In genomic region chr19:2840794-2841790, GRCh38 we compare ENCODE assay signal across 1 cellular context.
A peak's percentile ranks its signal among the peaks of the same experiment; 100 is the strongest.
TF ChIP-seq lines count a peak whose summit lies in the region.

TSS of gene ZNF555 (plus strand) at chr19:2841475. CDS start at chr19:2841573, 98 bp downstream.

TF ChIP-seq in HepG2, 621 proteins besides CTCF, POLR2A, EP300 and RAD21 (continued from another document and continues in another):
- 0 out of 2 replicates have a peak, but pooled peaks have one; percentile 24 for TF ChIP-seq STAT5B (CRISPR knock-in tag; IDR thresholded peaks at IDR 0.05)
- TF ChIP-seq, protein P1, sequence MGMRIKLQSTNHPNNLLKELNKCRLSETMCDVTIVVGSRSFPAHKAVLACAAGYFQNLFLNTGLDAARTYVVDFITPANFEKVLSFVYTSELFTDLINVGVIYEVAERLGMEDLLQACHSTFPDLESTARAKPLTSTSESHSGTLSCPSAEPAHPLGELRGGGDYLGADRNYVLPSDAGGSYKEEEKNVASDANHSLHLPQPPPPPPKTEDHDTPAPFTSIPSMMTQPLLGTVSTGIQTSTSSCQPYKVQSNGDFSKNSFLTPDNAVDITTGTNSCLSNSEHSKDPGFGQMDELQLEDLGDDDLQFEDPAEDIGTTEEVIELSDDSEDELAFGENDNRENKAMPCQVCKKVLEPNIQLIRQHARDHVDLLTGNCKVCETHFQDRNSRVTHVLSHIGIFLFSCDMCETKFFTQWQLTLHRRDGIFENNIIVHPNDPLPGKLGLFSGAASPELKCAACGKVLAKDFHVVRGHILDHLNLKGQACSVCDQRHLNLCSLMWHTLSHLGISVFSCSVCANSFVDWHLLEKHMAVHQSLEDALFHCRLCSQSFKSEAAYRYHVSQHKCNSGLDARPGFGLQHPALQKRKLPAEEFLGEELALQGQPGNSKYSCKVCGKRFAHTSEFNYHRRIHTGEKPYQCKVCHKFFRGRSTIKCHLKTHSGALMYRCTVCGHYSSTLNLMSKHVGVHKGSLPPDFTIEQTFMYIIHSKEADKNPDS (CRISPR knock-in tag; IDR thresholded peaks at IDR 0.05), result no peak
- TF ChIP-seq CHD2 (IDR thresholded peaks at IDR 0.05; ENCODE audit: low read depth, low read length), result 0 out of 2 replicates have a peak, but pooled peaks have one; percentile 10
- TF ChIP-seq MYC (CRISPR knock-in tag; IDR thresholded peaks at IDR 0.05; ENCODE audit: borderline replicate concordance), result peak; percentile 92
- TF ChIP-seq, protein P2, sequence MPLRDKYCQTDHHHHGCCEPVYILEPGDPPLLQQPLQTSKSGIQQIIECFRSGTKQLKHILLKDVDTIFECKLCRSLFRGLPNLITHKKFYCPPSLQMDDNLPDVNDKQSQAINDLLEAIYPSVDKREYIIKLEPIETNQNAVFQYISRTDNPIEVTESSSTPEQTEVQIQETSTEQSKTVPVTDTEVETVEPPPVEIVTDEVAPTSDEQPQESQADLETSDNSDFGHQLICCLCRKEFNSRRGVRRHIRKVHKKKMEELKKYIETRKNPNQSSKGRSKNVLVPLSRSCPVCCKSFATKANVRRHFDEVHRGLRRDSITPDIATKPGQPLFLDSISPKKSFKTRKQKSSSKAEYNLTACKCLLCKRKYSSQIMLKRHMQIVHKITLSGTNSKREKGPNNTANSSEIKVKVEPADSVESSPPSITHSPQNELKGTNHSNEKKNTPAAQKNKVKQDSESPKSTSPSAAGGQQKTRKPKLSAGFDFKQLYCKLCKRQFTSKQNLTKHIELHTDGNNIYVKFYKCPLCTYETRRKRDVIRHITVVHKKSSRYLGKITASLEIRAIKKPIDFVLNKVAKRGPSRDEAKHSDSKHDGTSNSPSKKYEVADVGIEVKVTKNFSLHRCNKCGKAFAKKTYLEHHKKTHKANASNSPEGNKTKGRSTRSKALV (CRISPR knock-in tag; IDR thresholded peaks at IDR 0.05), result 0 out of 2 replicates have a peak, but pooled peaks have one; percentile 50
- no peak for TF ChIP-seq EHMT2 (IDR thresholded peaks at IDR 0.05; ENCODE audit: borderline replicate concordance, low read depth, low read length)
- peak; percentile 85 for TF ChIP-seq ZNF691 (CRISPR knock-in tag; IDR thresholded peaks at IDR 0.05; ENCODE audit: borderline replicate concordance, low read depth)
- TF ChIP-seq, protein P3, sequence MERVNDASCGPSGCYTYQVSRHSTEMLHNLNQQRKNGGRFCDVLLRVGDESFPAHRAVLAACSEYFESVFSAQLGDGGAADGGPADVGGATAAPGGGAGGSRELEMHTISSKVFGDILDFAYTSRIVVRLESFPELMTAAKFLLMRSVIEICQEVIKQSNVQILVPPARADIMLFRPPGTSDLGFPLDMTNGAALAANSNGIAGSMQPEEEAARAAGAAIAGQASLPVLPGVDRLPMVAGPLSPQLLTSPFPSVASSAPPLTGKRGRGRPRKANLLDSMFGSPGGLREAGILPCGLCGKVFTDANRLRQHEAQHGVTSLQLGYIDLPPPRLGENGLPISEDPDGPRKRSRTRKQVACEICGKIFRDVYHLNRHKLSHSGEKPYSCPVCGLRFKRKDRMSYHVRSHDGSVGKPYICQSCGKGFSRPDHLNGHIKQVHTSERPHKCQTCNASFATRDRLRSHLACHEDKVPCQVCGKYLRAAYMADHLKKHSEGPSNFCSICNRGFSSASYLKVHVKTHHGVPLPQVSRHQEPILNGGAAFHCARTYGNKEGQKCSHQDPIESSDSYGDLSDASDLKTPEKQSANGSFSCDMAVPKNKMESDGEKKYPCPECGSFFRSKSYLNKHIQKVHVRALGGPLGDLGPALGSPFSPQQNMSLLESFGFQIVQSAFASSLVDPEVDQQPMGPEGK (CRISPR knock-in tag; IDR thresholded peaks at IDR 0.05), result peak; percentile 35
- peak; percentile 92 for TF ChIP-seq PBX2 (CRISPR knock-in tag; IDR thresholded peaks at IDR 0.05)
- no peak for TF ChIP-seq NONO (IDR thresholded peaks at IDR 0.05)
- peak; percentile 83 for TF ChIP-seq NONO (CRISPR knock-in tag; conservative IDR thresholded peaks at IDR 0.05)
- TF ChIP-seq CAMTA2 (CRISPR knock-in tag; IDR thresholded peaks at IDR 0.05; ENCODE audit: borderline replicate concordance), result 0 out of 2 replicates have a peak, but pooled peaks have one; percentile 51
- TF ChIP-seq ZNF790 (CRISPR knock-in tag; IDR thresholded peaks at IDR 0.05; ENCODE audit: borderline replicate concordance), result no peak
- TF ChIP-seq ZNF558 (CRISPR knock-in tag; IDR thresholded peaks at IDR 0.05; ENCODE audit: borderline replicate concordance), result peak; percentile 81; the same call in 1 of the 2 replicates
- peak; percentile 77; the same call in 1 of the 2 replicates for TF ChIP-seq MED13 (CRISPR knock-in tag; IDR thresholded peaks at IDR 0.05)
- TF ChIP-seq, protein P4, sequence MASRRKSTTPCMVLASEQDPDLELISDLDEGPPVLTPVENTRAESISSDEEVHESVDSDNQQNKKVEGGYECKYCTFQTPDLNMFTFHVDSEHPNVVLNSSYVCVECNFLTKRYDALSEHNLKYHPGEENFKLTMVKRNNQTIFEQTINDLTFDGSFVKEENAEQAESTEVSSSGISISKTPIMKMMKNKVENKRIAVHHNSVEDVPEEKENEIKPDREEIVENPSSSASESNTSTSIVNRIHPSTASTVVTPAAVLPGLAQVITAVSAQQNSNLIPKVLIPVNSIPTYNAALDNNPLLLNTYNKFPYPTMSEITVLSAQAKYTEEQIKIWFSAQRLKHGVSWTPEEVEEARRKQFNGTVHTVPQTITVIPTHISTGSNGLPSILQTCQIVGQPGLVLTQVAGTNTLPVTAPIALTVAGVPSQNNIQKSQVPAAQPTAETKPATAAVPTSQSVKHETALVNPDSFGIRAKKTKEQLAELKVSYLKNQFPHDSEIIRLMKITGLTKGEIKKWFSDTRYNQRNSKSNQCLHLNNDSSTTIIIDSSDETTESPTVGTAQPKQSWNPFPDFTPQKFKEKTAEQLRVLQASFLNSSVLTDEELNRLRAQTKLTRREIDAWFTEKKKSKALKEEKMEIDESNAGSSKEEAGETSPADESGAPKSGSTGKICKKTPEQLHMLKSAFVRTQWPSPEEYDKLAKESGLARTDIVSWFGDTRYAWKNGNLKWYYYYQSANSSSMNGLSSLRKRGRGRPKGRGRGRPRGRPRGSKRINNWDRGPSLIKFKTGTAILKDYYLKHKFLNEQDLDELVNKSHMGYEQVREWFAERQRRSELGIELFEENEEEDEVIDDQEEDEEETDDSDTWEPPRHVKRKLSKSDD (CRISPR knock-in tag; IDR thresholded peaks at IDR 0.05; ENCODE audit: low read depth), result peak; percentile 77; the same call in 1 of the 2 replicates
- TF ChIP-seq ZNF660 (CRISPR knock-in tag; IDR thresholded peaks at IDR 0.05; ENCODE audit: borderline replicate concordance, low read depth), result no peak
- no peak for TF ChIP-seq ATM (IDR thresholded peaks at IDR 0.05; ENCODE audit: borderline replicate concordance)
- no peak for TF ChIP-seq GFI1 (CRISPR knock-in tag; IDR thresholded peaks at IDR 0.05; ENCODE audit: borderline replicate concordance)
- peak; percentile 21; the same call in 1 of the 2 replicates for TF ChIP-seq ZNF335 (CRISPR knock-in tag; IDR thresholded peaks at IDR 0.05)
- TF ChIP-seq ZNF512 (CRISPR knock-in tag; IDR thresholded peaks at IDR 0.05), result no peak
- peak; percentile 36; the same call in 1 of the 2 replicates for TF ChIP-seq HNF1B (CRISPR knock-in tag; IDR thresholded peaks at IDR 0.05)
- TF ChIP-seq ZNF441 (CRISPR knock-in tag; IDR thresholded peaks at IDR 0.05; ENCODE audit: borderline replicate concordance), result peak; percentile 84
- TF ChIP-seq ZKSCAN5 (CRISPR knock-in tag; IDR thresholded peaks at IDR 0.05), result no peak
- no peak for TF ChIP-seq HMGA1 (CRISPR knock-in tag; conservative IDR thresholded peaks at IDR 0.05)
- peak; percentile 62 for TF ChIP-seq ZNF609 (CRISPR knock-in tag; IDR thresholded peaks at IDR 0.05; ENCODE audit: borderline replicate concordance)
- TF ChIP-seq HNRNPK (IDR thresholded peaks at IDR 0.05; ENCODE audit: low read depth, low read length, poor library complexity, severe bottlenecking), result no peak
- TF ChIP-seq ZNF101 (CRISPR knock-in tag; IDR thresholded peaks at IDR 0.05; ENCODE audit: borderline replicate concordance, low read depth), result no peak
- TF ChIP-seq, protein P5, sequence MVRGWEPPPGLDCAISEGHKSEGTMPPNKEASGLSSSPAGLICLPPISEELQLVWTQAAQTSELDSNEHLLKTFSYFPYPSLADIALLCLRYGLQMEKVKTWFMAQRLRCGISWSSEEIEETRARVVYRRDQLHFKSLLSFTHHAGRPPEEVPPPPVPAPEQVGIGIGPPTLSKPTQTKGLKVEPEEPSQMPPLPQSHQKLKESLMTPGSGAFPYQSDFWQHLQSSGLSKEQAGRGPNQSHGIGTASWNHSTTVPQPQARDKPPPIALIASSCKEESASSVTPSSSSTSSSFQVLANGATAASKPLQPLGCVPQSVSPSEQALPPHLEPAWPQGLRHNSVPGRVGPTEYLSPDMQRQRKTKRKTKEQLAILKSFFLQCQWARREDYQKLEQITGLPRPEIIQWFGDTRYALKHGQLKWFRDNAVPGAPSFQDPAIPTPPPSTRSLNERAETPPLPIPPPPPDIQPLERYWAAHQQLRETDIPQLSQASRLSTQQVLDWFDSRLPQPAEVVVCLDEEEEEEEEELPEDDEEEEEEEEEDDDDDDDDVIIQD (CRISPR knock-in tag; IDR thresholded peaks at IDR 0.05; ENCODE audit: low read depth), result no peak
- peak; percentile 95 for TF ChIP-seq NFYB (CRISPR knock-in tag; IDR thresholded peaks at IDR 0.05)
- TF ChIP-seq, protein P6, sequence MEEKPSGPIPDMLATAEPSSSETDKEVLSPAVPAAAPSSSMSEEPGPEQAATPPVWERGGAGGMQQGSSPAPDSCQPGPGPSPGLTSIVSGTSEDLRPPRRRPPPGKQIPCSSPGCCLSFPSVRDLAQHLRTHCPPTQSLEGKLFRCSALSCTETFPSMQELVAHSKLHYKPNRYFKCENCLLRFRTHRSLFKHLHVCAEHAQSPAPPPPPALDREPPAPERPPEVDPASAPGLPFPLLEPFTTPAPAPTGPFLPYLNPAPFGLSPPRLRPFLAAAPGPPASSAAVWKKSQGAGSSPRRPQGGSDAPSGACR (CRISPR knock-in tag; IDR thresholded peaks at IDR 0.05), result peak; percentile 97
- peak; percentile 23; the same call in 1 of the 2 replicates for TF ChIP-seq CCDC6 (CRISPR knock-in tag; IDR thresholded peaks at IDR 0.05)
- TF ChIP-seq ARNT2 (CRISPR knock-in tag; IDR thresholded peaks at IDR 0.05; ENCODE audit: low read depth), result peak; percentile 58; the same call in 1 of the 2 replicates
